In the genomic region with DNA sequence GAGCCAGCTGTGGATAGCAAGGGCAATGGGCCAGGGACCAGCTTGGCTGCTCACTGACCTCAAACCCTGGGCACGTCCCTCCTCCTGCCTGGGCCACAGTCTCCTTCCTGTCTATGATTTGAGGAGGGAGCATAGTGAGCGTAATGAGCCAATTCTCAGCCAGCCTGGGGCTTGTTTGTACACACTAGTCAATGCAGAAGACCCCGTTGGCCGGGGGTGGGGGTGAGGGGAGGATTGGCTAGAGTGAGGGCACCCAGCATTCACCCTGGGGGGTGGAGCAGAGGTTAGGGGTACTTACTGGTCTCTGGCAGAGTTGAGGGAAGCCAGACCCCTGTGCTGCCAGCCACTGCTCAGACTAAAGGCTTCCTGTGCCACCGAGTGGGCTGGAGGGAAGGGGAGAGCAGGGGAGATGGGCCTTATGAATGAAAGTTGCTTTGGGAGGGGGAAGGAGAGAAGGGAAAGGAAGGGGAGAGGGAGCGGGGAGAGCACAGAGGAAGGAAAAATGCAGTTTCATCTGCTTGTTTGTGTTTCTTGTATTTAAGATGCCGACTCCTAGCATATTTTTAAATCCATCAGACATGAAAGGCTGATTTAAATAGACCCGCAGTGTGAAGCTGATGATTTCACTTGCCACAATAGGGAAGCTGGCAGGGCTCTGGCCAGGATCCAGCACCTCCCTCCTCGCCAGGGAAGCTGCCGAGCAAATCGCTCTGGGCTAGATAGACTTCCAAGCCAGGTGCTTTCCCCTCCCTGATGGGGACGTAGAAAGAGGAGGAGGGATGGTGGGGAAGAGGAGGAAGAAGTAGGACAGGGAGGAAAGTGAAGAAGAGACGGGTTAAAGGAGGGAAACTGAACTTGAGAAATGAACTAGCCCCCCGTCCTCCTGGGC, we compare ENCODE assay signal across 8 cellular contexts.
DNase-seq lines count a peak whose midpoint lies in the region; ATAC-seq and TF ChIP-seq lines count a peak whose summit lies in the region.

No MANE protein-coding gene starts in this region.

- intact Hi-C loops in mucosa of descending colon (cut with DNase I, micrococcal nuclease), result no loop called here

- H3K4me3 Mint-ChIP-seq in activated naive CD8-positive, alpha-beta T cell treated with anti-CD3 and anti-CD28 coated beads for 36 hours, result no peak overlapping the region

- H3K36me3 ChIP-seq in mucosa of descending colon (ENCODE audit: low read depth), result no peaks in the 10 kb centered on the region

- peak; percentile 92 for DNase-seq in DMS53 (lab: John Stamatoyannopoulos, UW)
- peak; percentile 93 for DNase-seq in NCI-H2081 treated with DMSO at 0.1 percent for 48 hours (lab: John Stamatoyannopoulos, UW)
- DNase-seq in cerebellar cortex (ENCODE audit: low spot score), result peak; percentile 76
- peak in 2 of 3 donors; percentile 61 to 63 for DNase-seq in mucosa of descending colon
- no peak for DNase-seq in central memory CD4-positive, alpha-beta T cell
- no peak for DNase-seq in foreskin melanocyte
- DNase-seq in activated naive CD8-positive, alpha-beta T cell treated with anti-CD3 and anti-CD28 coated beads for 36 hours, result no peak

- H3K9me3 Mint-ChIP-seq in activated naive CD8-positive, alpha-beta T cell treated with anti-CD3 and anti-CD28 coated beads for 36 hours, result peaks cover 3% of the 10 kb centered on the region

- no peak for TF ChIP-seq CTCF in mucosa of descending colon (IDR thresholded peaks at IDR 0.05)

- H3K9me3 ChIP-seq in mucosa of descending colon, result no peaks in the 10 kb centered on the region

- no peaks in the 10 kb centered on the region for H3K27me3 Mint-ChIP-seq in activated naive CD8-positive, alpha-beta T cell treated with anti-CD3 and anti-CD28 coated beads for 36 hours

- no peak overlapping the region for H3K4me3 ChIP-seq in mucosa of descending colon

- H3K4me1 ChIP-seq in mucosa of descending colon (ENCODE audit: low read depth), result no peaks in the 10 kb centered on the region

- ATAC-seq in mucosa of descending colon (peak; percentile 68), HG03354 (IDR thresholded peaks at IDR 0.05; ENCODE audit: poor library complexity, severe bottlenecking, unreplicated experiment) (no peak)

- peaks cover 11% of the 10 kb centered on the region for H3K36me3 Mint-ChIP-seq in activated naive CD8-positive, alpha-beta T cell treated with anti-CD3 and anti-CD28 coated beads for 36 hours

- no peak overlapping the region for H3K27ac Mint-ChIP-seq in activated naive CD8-positive, alpha-beta T cell treated with anti-CD3 and anti-CD28 coated beads for 36 hours

- no peaks in the 10 kb centered on the region for H3K4me1 Mint-ChIP-seq in activated naive CD8-positive, alpha-beta T cell treated with anti-CD3 and anti-CD28 coated beads for 36 hours

Comparison
In these comparisons a context has a peak if more than half of its experiments do, and no peak if none do; other contexts are left out.
1. DNase-seq: peak in DMS53 (single experiment), NCI-H2081 treated with DMSO at 0.1 percent for 48 hours (single experiment), cerebellar cortex (single experiment) and mucosa of descending colon (2 of 3); none in central memory CD4-positive, alpha-beta T cell (single experiment), foreskin melanocyte (single experiment) and activated naive CD8-positive, alpha-beta T cell treated with anti-CD3 and anti-CD28 coated beads for 36 hours (single experiment).